In genomic region chr17:72150632-72151460, GRCh38 we compare ENCODE assay signal across 14 cellular contexts. TPM values are rescaled to one million over a fixed set of nuclear protein-coding genes. Genes with fewer than 3 reads are reported as not detected.
A peak's percentile ranks its signal among the peaks of the same experiment; 100 is the strongest.
DNase-seq lines count a peak whose midpoint lies in the region; ATAC-seq and TF ChIP-seq lines count a peak whose summit lies in the region.
"Had no signal": no experiment of that assay in that cellular context is flagged by ENCODE, and none has a peak within 500 bp of the region (broad histone marks: within the 10 kb centered on the region; RNA-seq: fewer than 3 reads in every experiment).

No MANE protein-coding gene starts in this region.

- POLR2A ChIA-PET in Panc1 (lab: Charles Lee), result no interaction called here

- H3K4me3 ChIP-seq in Panc1 (ENCODE audit: low read depth in 2 of 2, low read length in 2 of 2) (peak overlapping the region; percentile 25 to 52), esophagus squamous epithelium (no peak overlapping the region)

- in situ Hi-C loops in Panc1 (cut with HindIII; ENCODE audit: low pct_unique_long_range_greater_than_20kb, low sequenced_read_pairs), result no loop called here

- peak; percentile 48 for ATAC-seq in Panc1
- ATAC-seq in left ventricle myocardium superior, result peak; percentile 17
- ATAC-seq: activated naive CD8-positive, alpha-beta T cell treated with anti-CD3 and anti-CD28 coated beads, Interleukin-2, amount 50 U/mL, for 24 hours had no signal

- H3K27me3 ChIP-seq in Panc1 (ENCODE audit: control insufficient read depth, insufficient read depth, low read length) (no peaks in the 10 kb centered on the region), esophagus squamous epithelium (peaks cover 0 to 17% (median 0%) of the 10 kb centered on the region in 4 donors)

- no TSS peak for BruUV-seq in Panc1 (replicated peaks; lab: Mats Ljungman, UMichigan)

- TF ChIP-seq CTCF in Panc1 (IDR thresholded peaks at IDR 0.05), result no peak
- no peak for TF ChIP-seq CTCF in esophagus squamous epithelium (IDR thresholded peaks at IDR 0.05)

- intact Hi-C loops in Panc1 (cut with micrococcal nuclease; ENCODE audit: unreplicated experiment), result no loop called here
- intact Hi-C loops in left ventricle myocardium superior (cut with micrococcal nuclease), result no loop called here
- intact Hi-C loops in esophagus squamous epithelium (cut with DNase I), result no loop called here

- WGBS in esophagus squamous epithelium, 2 donors, result 59 to 60% methylated on average over 11 of the region's 11 CpGs

- DNase-seq in Panc1 (ENCODE audit: low read depth, low spot score), result no peak
- no peak for DNase-seq in left ventricle myocardium superior
- DNase-seq in nucleus accumbens (lab: John Stamatoyannopoulos, UW), result peak in 43 of 56 donors; percentile 6 to 78 (median 48)
- DNase-seq in MV-4-11 (lab: John Stamatoyannopoulos, UW), result no peak
- no peak for DNase-seq in NCI-H1048 (lab: John Stamatoyannopoulos, UW)
- no peak for DNase-seq in esophagus squamous epithelium (lab: John Stamatoyannopoulos, UW)
- DNase-seq in CD1c-positive myeloid dendritic cell (ENCODE audit: extremely low spot score), result no peak
- DNase-seq: activated naive CD8-positive, alpha-beta T cell treated with anti-CD3 and anti-CD28 coated beads, Interleukin-2, amount 50 U/mL, for 24 hours; CD4-positive, alpha-beta T cell; NCI-H1417; stimulated activated CD4-positive, alpha-beta T cell treated with anti-CD3 and anti-CD28 coated beads, Interleukin-4, amount 100 ng/mL, for 4 hours had no signal

- peak overlapping the region; percentile 53 for H3K9ac ChIP-seq in ES-I3 (ENCODE audit: low read depth, low read length)
- H3K9ac ChIP-seq: parathyroid adenoma had no signal

- CTCF ChIA-PET in Panc1 (lab: Charles Lee), result no interaction called here

- no peak for TF ChIP-seq POLR2A in esophagus squamous epithelium (IDR thresholded peaks at IDR 0.05)

- H3K9me3 ChIP-seq in ES-I3 (ENCODE audit: control insufficient read depth, insufficient read depth, low read length) (no peaks in the 10 kb centered on the region), Panc1 (ENCODE audit: control insufficient read depth, insufficient read depth, low read depth, low read length) (no peaks in the 10 kb centered on the region), esophagus squamous epithelium (no peaks in the 10 kb centered on the region)

- peaks cover 25% of the 10 kb centered on the region for H3K4me1 ChIP-seq in ES-I3 (ENCODE audit: insufficient read depth, low read length)
- H3K4me1 ChIP-seq in Panc1 (ENCODE audit: control insufficient read depth, insufficient read depth, low read length), result peaks cover 48% of the 10 kb centered on the region
- H3K4me1 ChIP-seq in esophagus squamous epithelium, result peaks cover 0 to 7% (median 0%) of the 10 kb centered on the region in 3 donors
- H3K4me1 ChIP-seq: parathyroid adenoma had no signal

- H3K36me3 ChIP-seq in ES-I3 (ENCODE audit: insufficient read depth, low read length) (no peaks in the 10 kb centered on the region), Panc1 (ENCODE audit: control insufficient read depth, insufficient read depth, low read length) (no peaks in the 10 kb centered on the region), esophagus squamous epithelium (no peaks in the 10 kb centered on the region)

- peak overlapping the region; percentile 92 for H3K27ac ChIP-seq in Panc1 (ENCODE audit: low read length)
- H3K27ac ChIP-seq in esophagus squamous epithelium, result no peak overlapping the region
- H3K27ac ChIP-seq: parathyroid adenoma had no signal

RNA-seq across cellular contexts. Expression of gene SOX9, which starts 30.0 kb away (rescaled TPM):
- total RNA-seq in Panc1 (2021; ENCODE audit: unreplicated experiment) (79.5 TPM), left ventricle myocardium superior (7.3 TPM), esophagus squamous epithelium (10 to 100 TPM in 3 of 4 donors, 1 to 10 TPM in 1; 7.4 to 11.5 (median 11.1) TPM)
- polyA plus RNA-seq in Panc1 (2012; ENCODE audit: insufficient read length), result 63.0 TPM
- total RNA-seq: activated CD8-positive, alpha-beta memory T cell treated with anti-CD3 and anti-CD28 coated beads for 36 hours; CD4-positive, alpha-beta T cell had no signal

Comparison
In these comparisons a context has a peak if more than half of its experiments do, and no peak if none do; other contexts are left out.
1. DNase-seq: peak in nucleus accumbens (43 of 56); none in Panc1 (single experiment), left ventricle myocardium superior (single experiment), MV-4-11 (single experiment), NCI-H1048 (single experiment), esophagus squamous epithelium (single experiment) and CD1c-positive myeloid dendritic cell (single experiment).
2. H3K4me3 ChIP-seq: peak in Panc1 (2 of 2); none in esophagus squamous epithelium (0 of 4).